In the genomic region with DNA sequence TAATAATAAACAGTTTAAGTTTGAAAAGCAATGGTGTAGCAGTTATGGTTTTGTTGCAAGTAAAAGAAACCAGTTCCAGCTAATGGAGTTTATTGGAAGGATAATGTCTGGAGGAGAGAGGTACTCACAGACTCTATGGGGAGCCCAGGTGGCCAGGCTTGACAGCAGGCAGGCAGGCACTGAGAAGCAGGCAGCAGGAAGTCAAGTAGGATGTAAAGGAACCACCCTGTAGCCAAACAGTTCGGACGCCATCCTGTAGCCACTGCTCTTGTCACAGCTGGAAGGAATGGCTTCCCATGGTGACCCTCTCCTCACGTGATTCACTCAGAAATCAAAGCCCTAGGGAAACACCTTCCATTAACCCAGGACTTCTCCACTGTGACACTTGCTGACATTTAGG, we compare ENCODE assay signal across 28 cellular contexts.
"Had no signal": no experiment of that assay in that cellular context is flagged by ENCODE, and none has a peak within 500 bp of the region (broad histone marks: within the 10 kb centered on the region; RNA-seq: fewer than 3 reads in every experiment).

No MANE protein-coding gene starts in this region.

- H3K4me3 Mint-ChIP-seq: nephron; neural progenitor cell; stimulated activated effector memory CD8-positive, alpha-beta T cell treated with anti-CD3 and anti-CD28 coated beads, Interleukin-12 subunit alpha, Interleukin-12 subunit beta, amount 100 ng/mL, for 72 hours; stimulated activated naive B cell treated with anti-CD40 and anti-IgM and Interleukin-4, amounts not matched to agents 10 μg/mL and 1 μg/mL and 100 μg/mL, for 72 hours; stimulated activated naive CD8-positive, alpha-beta T cell treated with anti-CD3 and anti-CD28 coated beads, Interleukin-15, Interleukin-2, amounts not matched to agents 100 ng/mL and 50 ng/mL, for 24 hours had no signal

- H3K27ac ChIP-seq: neural progenitor cell, ovary, parathyroid adenoma, psoas muscle, right lobe of liver, sigmoid colon, stomach, thoracic aorta, thyroid gland, tibial nerve, upper lobe of left lung, vagina had no signal

- H3K27ac Mint-ChIP-seq: nephron; neural progenitor cell; progenitor cell of endocrine pancreas; stimulated activated effector memory CD8-positive, alpha-beta T cell treated with anti-CD3 and anti-CD28 coated beads, Interleukin-12 subunit alpha, Interleukin-12 subunit beta, amount 100 ng/mL, for 72 hours; stimulated activated naive B cell treated with anti-CD40 and anti-IgM and Interleukin-4, amounts not matched to agents 10 μg/mL and 1 μg/mL and 100 μg/mL, for 72 hours; stimulated activated naive CD8-positive, alpha-beta T cell treated with anti-CD3 and anti-CD28 coated beads, Interleukin-15, Interleukin-2, amounts not matched to agents 100 ng/mL and 50 ng/mL, for 24 hours had no signal

- H3K4me3 ChIP-seq: neural progenitor cell, ovary, psoas muscle, right lobe of liver, sigmoid colon, stomach, thoracic aorta, thyroid gland, tibial nerve, upper lobe of left lung, vagina had no signal

- H3K9me3 ChIP-seq: ovary, psoas muscle, right lobe of liver, sigmoid colon, stomach, thoracic aorta, thyroid gland, tibial nerve, upper lobe of left lung, vagina had no signal

- H3K4me1 ChIP-seq: neural progenitor cell, parathyroid adenoma, psoas muscle, right lobe of liver, sigmoid colon, stomach, thyroid gland, tibial nerve, upper lobe of left lung, vagina had no signal

- H3K36me3 Mint-ChIP-seq: neural progenitor cell; stimulated activated effector memory CD8-positive, alpha-beta T cell treated with anti-CD3 and anti-CD28 coated beads, Interleukin-12 subunit alpha, Interleukin-12 subunit beta, amount 100 ng/mL, for 72 hours; stimulated activated naive B cell treated with anti-CD40 and anti-IgM and Interleukin-4, amounts not matched to agents 10 μg/mL and 1 μg/mL and 100 μg/mL, for 72 hours had no signal

- H3K36me3 ChIP-seq: neural progenitor cell, ovary, right lobe of liver, sigmoid colon, stomach, thoracic aorta, thyroid gland, tibial nerve, upper lobe of left lung, vagina had no signal

- H3K27me3 ChIP-seq: neural progenitor cell, ovary, right lobe of liver, sigmoid colon, thyroid gland, tibial nerve, upper lobe of left lung, vagina had no signal

- DNase-seq: occipital lobe; ovary; posterior cingulate gyrus; psoas muscle; right cardiac atrium; right lobe of liver; sigmoid colon; small intestine; stimulated activated CD4-positive, alpha-beta T cell treated with anti-CD3 and anti-CD28 coated beads, Interleukin-15, amount 100 ng/mL, for 24 hours; stimulated activated CD4-positive, alpha-beta T cell treated with anti-CD3 and anti-CD28 coated beads, Interleukin-2, amount 100 ng/mL, for 24 hours; stimulated activated CD4-positive, alpha-beta T cell treated with anti-CD3 and anti-CD28 coated beads, Interleukin-2, amount 100 ng/mL, for 48 hours; stimulated activated CD4-positive, alpha-beta T cell treated with anti-CD3 and anti-CD28 coated beads, Interleukin-4, amount 100 ng/mL, for 24 hours; stimulated activated naive B cell treated with anti-CD40 and anti-IgM and Interleukin-4, amounts not matched to agents 10 μg/mL and 1 μg/mL and 100 μg/mL, for 72 hours; stimulated activated naive CD4-positive, alpha-beta T cell treated with Interleukin-2 at 50 U/mL for 16 hours; stomach; thyroid gland; trophoblast cell; upper lobe of left lung had no signal

- ATAC-seq: psoas muscle; right cardiac atrium; right lobe of liver; stimulated activated effector memory CD8-positive, alpha-beta T cell treated with anti-CD3 and anti-CD28 coated beads, Interleukin-12 subunit alpha, Interleukin-12 subunit beta, amount 100 ng/mL, for 72 hours; stimulated activated naive B cell treated with anti-CD40 and anti-IgM and Interleukin-4, amounts not matched to agents 10 μg/mL and 1 μg/mL and 100 μg/mL, for 72 hours had no signal

- H3K4me1 Mint-ChIP-seq: nephron; neural progenitor cell; stimulated activated effector memory CD8-positive, alpha-beta T cell treated with anti-CD3 and anti-CD28 coated beads, Interleukin-12 subunit alpha, Interleukin-12 subunit beta, amount 100 ng/mL, for 72 hours; stimulated activated naive B cell treated with anti-CD40 and anti-IgM and Interleukin-4, amounts not matched to agents 10 μg/mL and 1 μg/mL and 100 μg/mL, for 72 hours had no signal

- H3K9ac ChIP-seq: neural progenitor cell, parathyroid adenoma had no signal

- FAIRE-seq: small intestine, urothelium cell line had no signal

- H3K27me3 Mint-ChIP-seq: progenitor cell of endocrine pancreas had no signal

- H3K9me3 Mint-ChIP-seq: stimulated activated naive CD8-positive, alpha-beta T cell treated with anti-CD3 and anti-CD28 coated beads, Interleukin-15, Interleukin-2, amounts not matched to agents 100 ng/mL and 50 ng/mL, for 24 hours had no signal
